In genomic region chr7:23022258-23022745, GRCh38 we compare ENCODE assay signal across 11 cellular contexts. TPM values are rescaled to one million over a fixed set of nuclear protein-coding genes. Genes with fewer than 3 reads are reported as not detected.
DNase-seq lines count a peak whose midpoint lies in the region; ATAC-seq, FAIRE-seq and TF ChIP-seq lines count a peak whose summit lies in the region.
"Had no signal": no experiment of that assay in that cellular context is flagged by ENCODE, and none has a peak within 500 bp of the region (broad histone marks: within the 10 kb centered on the region; RNA-seq: fewer than 3 reads in every experiment).

No MANE protein-coding gene starts in this region.

- peaks cover 7 to 22% (median 19%) of the 10 kb centered on the region in 3 donors for H3K4me1 Mint-ChIP-seq in CD8-positive, alpha-beta memory T cell
- H3K4me1 Mint-ChIP-seq: brain had no signal

- TF ChIP-seq RAD21 in liver (IDR thresholded peaks at IDR 0.05) (no peak), HepG2 (CRISPR knock-in tag; IDR thresholded peaks at IDR 0.05) (no peak)

- CTCF ChIA-PET in HepG2 (lab: Yijun Ruan, JAX; ENCODE audit: low intra/inter-chr PET ratio, low total read pairs) = no interaction called here
- CTCF ChIA-PET in CD8-positive, alpha-beta memory T cell (lab: Charles Lee) = interaction anchor here (1.3 to 3.4 kb wide), 2 partner anchors 10 to 33 kb away, joined by 3 to 15 read pairs; no protein-coding TSS in a partner anchor

- H3K27me3 ChIP-seq in liver (ENCODE audit: control insufficient read depth in 4 of 4, insufficient read depth in 4 of 4, low read length in 3 of 4) (peaks cover 0 to 5% (median 0%) of the 10 kb centered on the region in 4 donors), HepG2 (ENCODE audit: control insufficient read depth in 1 of 2, insufficient read depth in 2 of 2, low read length in 2 of 2) (peaks cover 0 to 22% of the 10 kb centered on the region in 2 experiments; a peak in 3 of 5 replicates), vagina (no peaks in the 10 kb centered on the region)
- no peaks in the 10 kb centered on the region for H3K27me3 ChIP-seq in CD8-positive, alpha-beta memory T cell (ENCODE audit: insufficient read depth, low read length, poor library complexity, severe bottlenecking)

- H3K4me3 ChIP-seq in liver (ENCODE audit: low read depth in 1 of 3, low read length in 3 of 3) (no peak overlapping the region), HepG2 (replicated peaks in 1 of 3; ENCODE audit: insufficient read depth in 1 of 3, low read depth in 2 of 3, low read length in 3 of 3) (no peak overlapping the region), astrocyte of the spinal cord (ENCODE audit: low read depth, low read length) (no peak overlapping the region), vagina (no peak overlapping the region)
- H3K4me3 ChIP-seq in CD8-positive, alpha-beta memory T cell (ENCODE audit: low read length) = no peak overlapping the region

- TF ChIP-seq POLR2A in HepG2 (IDR thresholded peaks at IDR 0.05; ENCODE audit: insufficient read depth in 1 of 2, low read depth in 2 of 2, low read length in 2 of 2) (no peak), vagina (IDR thresholded peaks at IDR 0.05) (no peak)

- no peak overlapping the region for H3K9ac ChIP-seq in liver (ENCODE audit: low read depth in 1 of 2, low read length in 2 of 2)
- no peak overlapping the region for H3K9ac ChIP-seq in HepG2 (ENCODE audit: insufficient read depth, low read depth, low read length)

- FAIRE-seq in HepG2 (lab: Jason Lieb, UNC) = no peak

- intact Hi-C loops in HepG2 (cut with micrococcal nuclease; ENCODE audit: unreplicated experiment) (no loop called here), vagina (cut with DNase I) (no loop called here)

- H3K79me2 ChIP-seq in HepG2 (ENCODE audit: insufficient read depth, low read length) = no peaks in the 10 kb centered on the region

- no peak overlapping the region for H3K27ac ChIP-seq in liver (ENCODE audit: low read depth in 1 of 2, low read length in 2 of 2)
- H3K27ac ChIP-seq in HepG2 (ENCODE audit: extremely low read length, insufficient read depth, low read length) = no peak overlapping the region
- peak overlapping the region; percentile 3 for H3K27ac ChIP-seq in vagina
- no peak overlapping the region for H3K27ac ChIP-seq in CD8-positive, alpha-beta memory T cell (ENCODE audit: low read depth, low read length)

- no peak for ATAC-seq in HepG2
- ATAC-seq in GM18858 (IDR thresholded peaks at IDR 0.05; ENCODE audit: unreplicated experiment) = no peak

- H3K36me3 Mint-ChIP-seq in CD8-positive, alpha-beta memory T cell = no peaks in the 10 kb centered on the region
- H3K36me3 Mint-ChIP-seq: brain had no signal

- H3K36me3 ChIP-seq in liver (ENCODE audit: control insufficient read depth in 4 of 4, insufficient read depth in 3 of 4, low read depth in 1 of 4, low read length in 3 of 4) (no peaks in the 10 kb centered on the region), HepG2 (replicated peaks in 1 of 2; ENCODE audit: control insufficient read depth in 1 of 2, insufficient read depth in 2 of 2, low read length in 2 of 2) (no peaks in the 10 kb centered on the region), vagina (no peaks in the 10 kb centered on the region)
- H3K36me3 ChIP-seq in CD8-positive, alpha-beta memory T cell (ENCODE audit: insufficient read depth, low read length) = no peaks in the 10 kb centered on the region

- no peak overlapping the region for H3K4me3 Mint-ChIP-seq in CD8-positive, alpha-beta memory T cell
- H3K4me3 Mint-ChIP-seq: brain, H9 had no signal

- in situ Hi-C loops in HepG2 (cut with HindIII; ENCODE audit: extremely low pct_ligation_motif_present, low pct_unique_long_range_greater_than_20kb) = no loop called here
- in situ Hi-C loops in astrocyte of the spinal cord (cut with HindIII; ENCODE audit: low sequenced_read_pairs) = no loop called here

- no peak for TF ChIP-seq CTCF in liver (IDR thresholded peaks at IDR 0.05; ENCODE audit: low read depth, low read length, missing input control)
- no peak for TF ChIP-seq CTCF in HepG2 (CRISPR knock-in tag; IDR thresholded peaks at IDR 0.05)
- TF ChIP-seq CTCF in astrocyte of the spinal cord (IDR thresholded peaks at IDR 0.05; ENCODE audit: low read depth, low read length) = no peak
- TF ChIP-seq CTCF in vagina (IDR thresholded peaks at IDR 0.05) = no peak

- peaks cover 5 to 19% of the 10 kb centered on the region in 2 donors for H3K27me3 Mint-ChIP-seq in CD8-positive, alpha-beta memory T cell

- H3K4me1 ChIP-seq in liver (ENCODE audit: control insufficient read depth in 4 of 4, insufficient read depth in 4 of 4, low read length in 3 of 4) (no peaks in the 10 kb centered on the region), HepG2 (ENCODE audit: insufficient read depth, low read length) (peaks cover 3% of the 10 kb centered on the region), vagina (peaks cover 15% of the 10 kb centered on the region)
- peaks cover 4% of the 10 kb centered on the region for H3K4me1 ChIP-seq in CD8-positive, alpha-beta memory T cell (ENCODE audit: insufficient read depth, low read length)

- no peaks in the 10 kb centered on the region for H3K9me3 Mint-ChIP-seq in CD8-positive, alpha-beta memory T cell

- DNase-seq in HepG2 (ENCODE audit: low spot score) (no peak), astrocyte of the spinal cord (ENCODE audit: low read depth, low spot score) (peak; percentile 91), iris pigment epithelial cell (ENCODE audit: low read depth) (peak; percentile 93), vagina (ENCODE audit: extremely low spot score in 2 of 2) (no peak), 8988T (no peak)
- DNase-seq in CD8-positive, alpha-beta memory T cell = no peak
- DNase-seq: H9, NCI-H2029 treated with DMSO at 0.1 percent for 48 hours had no signal

- BruUV-seq in HepG2 (replicated peaks; lab: Mats Ljungman, UMichigan) = no TSS peak

- WGBS in liver = 72% methylated on average over 7 of the region's 7 CpGs
- WGBS in HepG2 (ENCODE audit: low lambda C conversion rate) = 7% methylated on average over 7 of the region's 7 CpGs

- H3K9me3 ChIP-seq in liver (ENCODE audit: control insufficient read depth in 4 of 4, low read length in 3 of 4) = no peaks in the 10 kb centered on the region
- no peaks in the 10 kb centered on the region for H3K9me3 ChIP-seq in HepG2 (ENCODE audit: low read length)
- H3K9me3 ChIP-seq in vagina = no peaks in the 10 kb centered on the region
- H3K9me3 ChIP-seq in CD8-positive, alpha-beta memory T cell (ENCODE audit: low read length) = no peaks in the 10 kb centered on the region

- H3K4me2 ChIP-seq in HepG2 (ENCODE audit: low read depth, low read length) = no peak overlapping the region

- H3K27ac Mint-ChIP-seq in CD8-positive, alpha-beta memory T cell = no peak overlapping the region
- H3K27ac Mint-ChIP-seq: brain, H9 had no signal

- no peak overlapping the region for H2AFZ ChIP-seq in HepG2 (ENCODE audit: low read length)

- TF ChIP-seq EP300 in HepG2 (IDR thresholded peaks at IDR 0.05; ENCODE audit: low read depth in 2 of 2, low read length in 2 of 2) (no peak), HepG2 (CRISPR knock-in tag; IDR thresholded peaks at IDR 0.05; ENCODE audit: borderline replicate concordance) (no peak)

- no peaks in the 10 kb centered on the region for H4K20me1 ChIP-seq in HepG2 (ENCODE audit: insufficient read depth, low read length)

- POLR2A ChIA-PET in HepG2 (lab: Yijun Ruan, JAX) = no interaction called here
- POLR2A ChIA-PET in CD8-positive, alpha-beta memory T cell (lab: Charles Lee) = no interaction called here

TF ChIP-seq in liver, 16 proteins besides CTCF, POLR2A, EP300 and RAD21 (continues in another document):
- peak; percentile 13 for TF ChIP-seq SP1 (IDR thresholded peaks at IDR 0.05)

TF ChIP-seq in HepG2, 621 proteins besides CTCF, POLR2A, EP300 and RAD21 (continues in another document):
- no peak for TF ChIP-seq FOXO4 (CRISPR knock-in tag; conservative IDR thresholded peaks at IDR 0.05)
- TF ChIP-seq SP1 (IDR thresholded peaks at IDR 0.05) = no peak
- TF ChIP-seq SP1 (CRISPR knock-in tag; IDR thresholded peaks at IDR 0.05) = no peak
- no peak for TF ChIP-seq ZNF841 (CRISPR knock-in tag; IDR thresholded peaks at IDR 0.05; ENCODE audit: borderline replicate concordance)

RNA-seq across cellular contexts. Expression of gene HYCC1, which starts 8.4 kb away (rescaled TPM):
- total RNA-seq in liver = 10 to 100 TPM; 15.1 to 19.0 TPM
- polyA plus RNA-seq in liver = 1 to 10 TPM; 5.6 to 6.0 TPM
- 41.8 and 52.2 TPM in 2 replicates for total RNA-seq in HepG2 (2016; rRNA removed; fragmentation: Illumina TruSeq; extraction: Trizol)
- total RNA-seq in HepG2 (2016; cell fraction: cytosol; rRNA removed; fragmentation: Illumina TruSeq; extraction: Trizol; ENCODE audit: low read depth) = 40.3 and 45.3 TPM in 2 replicates
- total RNA-seq in HepG2 (2016; cell fraction: insoluble cytoplasmic fraction; rRNA removed; fragmentation: Illumina TruSeq; extraction: Trizol) = 39.8 and 53.8 TPM in 2 replicates
- 39.2 and 39.9 TPM in 2 replicates for total RNA-seq in HepG2 (2016; cell fraction: membrane; rRNA removed; fragmentation: Illumina TruSeq; extraction: Trizol)
- total RNA-seq in HepG2 (2016; cell fraction: nucleus; rRNA removed; fragmentation: Illumina TruSeq; extraction: Trizol) = 41.2 and 47.3 TPM in 2 replicates
- polyA plus RNA-seq in HepG2 (2011; rRNA removed) = 8.1 and 9.5 TPM in 2 replicates
- polyA plus RNA-seq in HepG2 (2011; cell fraction: cytosol; rRNA removed) = 5.1 and 6.1 TPM in 2 replicates
- polyA plus RNA-seq in HepG2 (2011; cell fraction: nucleus; rRNA removed) = 7.2 and 9.4 TPM in 2 replicates
- 12.7 and 14.8 TPM in 2 replicates for polyA plus RNA-seq in HepG2 (2012)
- 12.7 and 12.9 TPM in 2 replicates for polyA plus RNA-seq in HepG2 (2016; cell fraction: cytosol; fragmentation: Illumina TruSeq; extraction: Trizol; ENCODE audit: low read depth)
- polyA plus RNA-seq in HepG2 (2016; cell fraction: insoluble cytoplasmic fraction; fragmentation: Illumina TruSeq; extraction: Trizol; ENCODE audit: low read depth) = 29.5 and 32.8 TPM in 2 replicates
- 12.9 and 13.2 TPM in 2 replicates for polyA plus RNA-seq in HepG2 (2016; cell fraction: membrane; fragmentation: Illumina TruSeq; extraction: Trizol; ENCODE audit: low read depth)
- 26.0 and 28.4 TPM in 2 replicates for polyA plus RNA-seq in HepG2 (2016; cell fraction: nucleus; fragmentation: Illumina TruSeq; extraction: Trizol; ENCODE audit: insufficient read depth, low read depth)
- 11.7 and 13.1 TPM in 2 replicates for polyA minus RNA-seq in HepG2 (2011; rRNA and poly(A)+ RNA removed; ENCODE audit: low replicate concordance)
- 8.4 and 12.5 TPM in 2 replicates for polyA minus RNA-seq in HepG2 (2011; cell fraction: cytosol; rRNA and poly(A)+ RNA removed)
- polyA minus RNA-seq in HepG2 (2011; cell fraction: nucleus; rRNA and poly(A)+ RNA removed) = 55.6 and 58.1 TPM in 2 replicates
- 23.6 TPM for total RNA-seq in vagina
- total RNA-seq in CD8-positive, alpha-beta memory T cell = 10 to 100 TPM; 29.2 to 31.0 TPM
- 11.7 TPM for polyA plus RNA-seq in CD8-positive, alpha-beta memory T cell

Comparison
In these comparisons a context has a peak if more than half of its experiments do, and no peak if none do; other contexts are left out.
1. DNase-seq: peak in astrocyte of the spinal cord (single experiment) and iris pigment epithelial cell (single experiment); none in HepG2 (single experiment), vagina (0 of 2), 8988T (single experiment) and CD8-positive, alpha-beta memory T cell (0 of 5).